9 cellular contexts compared by ENCODE assay signal in genomic region chr20:54649511-54649962, GRCh38.
DNase-seq lines count a peak whose midpoint lies in the region; ATAC-seq and TF ChIP-seq lines count a peak whose summit lies in the region.
"Had no signal": no experiment of that assay in that cellular context is flagged by ENCODE, and none has a peak within 500 bp of the region (broad histone marks: within the 10 kb centered on the region; RNA-seq: fewer than 3 reads in every experiment).

No MANE protein-coding gene starts in this region.

- CTCF ChIA-PET in CD4-positive, alpha-beta T cell (lab: Charles Lee), result no interaction called here

- no peaks in the 10 kb centered on the region for H3K9me3 Mint-ChIP-seq in CD4-positive, alpha-beta T cell
- no peaks in the 10 kb centered on the region for H3K9me3 Mint-ChIP-seq in progenitor cell of endocrine pancreas (ENCODE audit: low read depth)

- no peak overlapping the region for H3K27ac Mint-ChIP-seq in CD4-positive, alpha-beta T cell
- no peak overlapping the region for H3K27ac Mint-ChIP-seq in progenitor cell of endocrine pancreas
- H3K27ac Mint-ChIP-seq: IgD-negative memory B cell had no signal

- intact Hi-C loops in CD4-positive, alpha-beta T cell (cut with DNase I, micrococcal nuclease), result loop anchor here in 1 of 2 experiments (5.0 kb wide), 1 partner anchor 427 kb away; no protein-coding TSS in a partner anchor
- intact Hi-C loops in Right ventricle myocardium superior (cut with DNase I), result loop anchor here (5.0 kb wide), 1 partner anchor 552 kb away; no protein-coding TSS in a partner anchor

- H3K36me3 Mint-ChIP-seq in CD4-positive, alpha-beta T cell (ENCODE audit: low read depth), result no peaks in the 10 kb centered on the region
- no peaks in the 10 kb centered on the region for H3K36me3 Mint-ChIP-seq in progenitor cell of endocrine pancreas (ENCODE audit: insufficient read depth)
- H3K36me3 Mint-ChIP-seq: IgD-negative memory B cell had no signal

- no peak overlapping the region for H3K4me3 Mint-ChIP-seq in CD4-positive, alpha-beta T cell
- H3K4me3 Mint-ChIP-seq in progenitor cell of endocrine pancreas (ENCODE audit: low read depth), result no peak overlapping the region

- H3K27me3 ChIP-seq in CD4-positive, alpha-beta T cell (ENCODE audit: control insufficient read depth, insufficient read depth, low read length), result no peaks in the 10 kb centered on the region
- H3K27me3 ChIP-seq in SJSA1 (replicated peaks), result no peaks in the 10 kb centered on the region; the same call in 1 of the 2 replicates

- POLR2A ChIA-PET in CD4-positive, alpha-beta T cell (lab: Charles Lee), result no interaction called here

- peaks cover 15% of the 10 kb centered on the region for H3K27me3 Mint-ChIP-seq in CD4-positive, alpha-beta T cell
- peaks cover 19% of the 10 kb centered on the region for H3K27me3 Mint-ChIP-seq in progenitor cell of endocrine pancreas

- no peak overlapping the region for H3K27ac ChIP-seq in CD4-positive, alpha-beta T cell (ENCODE audit: low read depth, low read length)
- no peak overlapping the region for H3K27ac ChIP-seq in SJSA1

- no peaks in the 10 kb centered on the region for H3K4me1 ChIP-seq in SJSA1 (replicated peaks)

- ATAC-seq in CD4-positive, alpha-beta T cell (ENCODE audit: poor library complexity), result peak; percentile 46
- ATAC-seq in GM21390 (IDR thresholded peaks at IDR 0.05; ENCODE audit: unreplicated experiment) (peak; percentile 76), Right ventricle myocardium superior (ENCODE audit: poor library complexity) (peak; percentile 83), HG03095 (IDR thresholded peaks at IDR 0.05; ENCODE audit: unreplicated experiment) (no peak)

- peak; percentile 84 for TF ChIP-seq CTCF in CD4-positive, alpha-beta T cell (IDR thresholded peaks at IDR 0.05)
- TF ChIP-seq CTCF in progenitor cell of endocrine pancreas (IDR thresholded peaks at IDR 0.05; ENCODE audit: unreplicated experiment), result peak; percentile 88

- no peak overlapping the region for H3K4me3 ChIP-seq in SJSA1

- no peaks in the 10 kb centered on the region for H3K9me3 ChIP-seq in CD4-positive, alpha-beta T cell (ENCODE audit: control insufficient read depth, low read length)
- H3K9me3 ChIP-seq in SJSA1 (replicated peaks), result no peaks in the 10 kb centered on the region

- H3K4me1 Mint-ChIP-seq in CD4-positive, alpha-beta T cell (ENCODE audit: low read depth), result no peaks in the 10 kb centered on the region
- H3K4me1 Mint-ChIP-seq in progenitor cell of endocrine pancreas (ENCODE audit: low read depth), result peaks cover 10% of the 10 kb centered on the region

- DNase-seq in CD4-positive, alpha-beta T cell, result peak; percentile 24 to 64 (median 40)
- DNase-seq in MV-4-11 (lab: John Stamatoyannopoulos, UW), result peak; percentile 40
- DNase-seq in SJSA1 (ENCODE audit: low read depth in 1 of 2, low spot score in 2 of 2), result peak; percentile 32 to 66
- peak; percentile 68 for DNase-seq in activated naive CD4-positive, alpha-beta T cell treated with anti-CD3 and anti-CD28 coated beads, Interleukin-2, amount 50 U/mL, for 16 hours
- DNase-seq in Right ventricle myocardium superior, result peak; percentile 81
- peak; percentile 78 for DNase-seq in progenitor cell of endocrine pancreas (ENCODE audit: low spot score, unreplicated experiment)

- H3K36me3 ChIP-seq in SJSA1, result no peaks in the 10 kb centered on the region
